Comparison of ENCODE assay signal across 8 cellular contexts in the genomic region with DNA sequence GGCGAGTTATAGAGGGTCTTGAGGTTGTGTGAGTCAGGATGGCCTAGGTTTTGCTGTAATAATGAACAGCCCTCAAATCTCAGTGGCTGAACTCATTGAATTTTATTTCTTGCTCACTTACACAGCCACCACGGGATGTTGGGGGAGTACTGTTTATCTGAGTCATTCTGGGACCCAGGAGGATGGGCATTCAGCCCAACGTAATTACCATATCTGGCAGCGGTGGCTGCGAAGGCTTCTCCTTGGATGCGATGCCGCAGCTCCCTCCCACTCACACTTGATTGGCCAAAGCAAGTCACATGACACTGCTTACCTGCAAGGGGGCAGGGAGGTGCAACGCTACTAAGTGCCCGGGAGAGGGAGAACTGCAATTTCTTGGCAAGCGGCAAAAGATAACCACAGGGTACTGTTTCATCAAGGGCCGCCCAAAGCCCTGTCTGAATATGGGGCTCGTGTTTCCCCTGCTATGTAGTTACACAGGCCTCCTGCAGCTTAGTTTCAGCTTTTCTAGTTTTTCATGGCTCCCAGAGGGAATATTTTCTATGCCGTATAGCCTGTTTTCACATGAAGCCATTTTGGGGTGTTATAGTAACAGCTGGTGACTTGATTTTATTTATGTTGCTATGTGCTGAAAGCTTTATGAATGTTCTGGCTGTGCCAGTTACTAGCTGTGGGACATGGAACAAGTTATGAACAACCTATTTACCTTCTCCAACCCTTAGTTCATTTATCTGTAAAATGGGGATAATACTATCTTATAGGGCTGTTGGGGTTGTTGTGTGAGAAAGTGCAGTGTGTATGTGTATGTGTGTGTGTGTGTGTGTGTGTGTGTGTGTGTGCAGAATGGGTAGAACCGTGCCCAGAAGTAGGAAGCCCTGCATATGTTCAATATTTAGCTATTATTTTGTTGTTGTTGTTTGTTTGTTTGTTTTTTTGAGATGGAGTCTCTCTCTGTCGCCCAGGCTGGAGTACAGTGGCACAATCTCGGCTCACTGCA. TPM values are rescaled to one million over a fixed set of nuclear protein-coding genes. Genes with fewer than 3 reads are reported as not detected.
DNase-seq lines count a peak whose midpoint lies in the region; ATAC-seq and TF ChIP-seq lines count a peak whose summit lies in the region.

No MANE protein-coding gene starts in this region.

- H3K27me3 ChIP-seq in uterus = no peaks in the 10 kb centered on the region

- H3K36me3 ChIP-seq in uterus = no peaks in the 10 kb centered on the region

- H3K9me3 ChIP-seq in uterus = no peaks in the 10 kb centered on the region

- H3K27ac Mint-ChIP-seq in endothelial cell (ENCODE audit: unreplicated experiment) = no peak overlapping the region

- no peak for TF ChIP-seq CTCF in endothelial cell (IDR thresholded peaks at IDR 0.05; ENCODE audit: unreplicated experiment)
- peak; percentile 12 for TF ChIP-seq CTCF in retinal pigment epithelial cell (conservative IDR thresholded peaks at IDR 0.05; ENCODE audit: low read depth, low read length)
- no peak for TF ChIP-seq CTCF in uterus (IDR thresholded peaks at IDR 0.05)

- TF ChIP-seq POLR2A in uterus (IDR thresholded peaks at IDR 0.05) = no peak

- intact Hi-C loops in uterus (cut with DNase I; ENCODE audit: low total_unique reads) = no loop called here

- H3K4me3 ChIP-seq in retinal pigment epithelial cell (ENCODE audit: low read length) (no peak overlapping the region), uterus (no peak overlapping the region)

- DNase-seq in Caki2 (ENCODE audit: low read depth) (peak; percentile 46), NCI-H2029 (lab: John Stamatoyannopoulos, UW) (peak; percentile 99), endothelial cell (ENCODE audit: low spot score) (peak; percentile 42), retinal pigment epithelial cell (ENCODE audit: low read depth) (no peak), uterus (no peak), NCI-H1417 (lab: John Stamatoyannopoulos, UW) (no peak)
- peak; percentile 58 to 69 for DNase-seq in activated CD4-positive, alpha-beta T cell treated with anti-CD3 and anti-CD28 coated beads, Interleukin-2, amount 50 U/mL, for 48 hours

- H3K4me3 Mint-ChIP-seq in endothelial cell (ENCODE audit: unreplicated experiment) = no peak overlapping the region

- no peak for ATAC-seq in GM21786 (IDR thresholded peaks at IDR 0.05; ENCODE audit: unreplicated experiment)

- no peaks in the 10 kb centered on the region for H3K4me1 ChIP-seq in uterus

- H3K4me1 Mint-ChIP-seq in endothelial cell (ENCODE audit: unreplicated experiment) = no peaks in the 10 kb centered on the region

- no peak overlapping the region for H3K27ac ChIP-seq in uterus

- peaks cover 4% of the 10 kb centered on the region for H3K27me3 Mint-ChIP-seq in endothelial cell (ENCODE audit: unreplicated experiment)

- H3K9me3 Mint-ChIP-seq in endothelial cell (ENCODE audit: unreplicated experiment) = no peaks in the 10 kb centered on the region

- in situ Hi-C loops in Caki2 (cut with HindIII; ENCODE audit: low pct_unique_long_range_greater_than_20kb, low sequenced_read_pairs) = no loop called here

- H3K36me3 Mint-ChIP-seq in endothelial cell (ENCODE audit: low read depth, unreplicated experiment) = peaks cover 19% of the 10 kb centered on the region

RNA-seq across cellular contexts. Expression of a gene that starts 20.1 kb away (rescaled TPM):
- 0.96 and 7.0 TPM in 2 replicates for total RNA-seq in Caki2 (2014; rRNA removed; shearing (Covaris generic); ENCODE audit: low replicate concordance)
- 8.8 TPM for total RNA-seq in endothelial cell (ENCODE audit: unreplicated experiment)
- 10 to 100 TPM in 1 of 4 donors, 1 to 10 TPM in 2, under 1 TPM in 1; 0.59 to 13.2 (median 4.2) TPM for total RNA-seq in uterus

RNA-seq across cellular contexts. Expression of a gene that starts 20.4 kb away (rescaled TPM):
- 131 and 146 TPM in 2 replicates for total RNA-seq in Caki2 (2014; rRNA removed; shearing (Covaris generic); ENCODE audit: low replicate concordance)
- 51.5 TPM for total RNA-seq in endothelial cell (ENCODE audit: unreplicated experiment)
- total RNA-seq in uterus = 10 to 100 TPM in 3 of 4 donors, 1 to 10 TPM in 1; 5.9 to 96.1 (median 28.1) TPM

Comparison
In these comparisons a context has a peak if more than half of its experiments do, and no peak if none do; other contexts are left out.
1. DNase-seq: peak in Caki2 (single experiment), NCI-H2029 (single experiment), activated CD4-positive, alpha-beta T cell treated with anti-CD3 and anti-CD28 coated beads, Interleukin-2, amount 50 U/mL, for 48 hours (2 of 2) and endothelial cell (single experiment); none in retinal pigment epithelial cell (single experiment), uterus (0 of 2) and NCI-H1417 (0 of 3).